ENCODE assay signal across 1 cellular context in the genomic region with DNA sequence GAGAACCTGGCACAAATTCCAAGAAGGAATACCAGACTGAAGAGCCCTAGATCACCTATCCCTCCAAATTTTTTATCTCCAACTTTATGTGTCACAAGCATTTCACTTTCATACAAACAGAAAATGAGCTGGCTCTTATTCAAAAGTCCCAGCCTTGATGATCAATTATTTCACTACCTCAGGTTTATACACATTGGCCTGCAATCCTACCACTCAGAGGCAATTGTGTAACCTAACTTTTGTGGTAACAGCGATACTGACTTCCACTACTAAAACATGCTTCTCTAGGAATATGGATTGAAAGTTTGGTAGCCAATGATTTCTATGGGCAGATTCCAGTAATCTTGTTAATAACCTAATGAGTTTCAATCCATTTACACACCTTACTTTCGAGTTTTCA.
TF ChIP-seq lines count a peak whose summit lies in the region.

No MANE protein-coding gene starts in this region.

TF ChIP-seq in HepG2, 621 proteins besides CTCF, POLR2A, EP300 and RAD21 (continued from another document):
- TF ChIP-seq, protein P1, sequence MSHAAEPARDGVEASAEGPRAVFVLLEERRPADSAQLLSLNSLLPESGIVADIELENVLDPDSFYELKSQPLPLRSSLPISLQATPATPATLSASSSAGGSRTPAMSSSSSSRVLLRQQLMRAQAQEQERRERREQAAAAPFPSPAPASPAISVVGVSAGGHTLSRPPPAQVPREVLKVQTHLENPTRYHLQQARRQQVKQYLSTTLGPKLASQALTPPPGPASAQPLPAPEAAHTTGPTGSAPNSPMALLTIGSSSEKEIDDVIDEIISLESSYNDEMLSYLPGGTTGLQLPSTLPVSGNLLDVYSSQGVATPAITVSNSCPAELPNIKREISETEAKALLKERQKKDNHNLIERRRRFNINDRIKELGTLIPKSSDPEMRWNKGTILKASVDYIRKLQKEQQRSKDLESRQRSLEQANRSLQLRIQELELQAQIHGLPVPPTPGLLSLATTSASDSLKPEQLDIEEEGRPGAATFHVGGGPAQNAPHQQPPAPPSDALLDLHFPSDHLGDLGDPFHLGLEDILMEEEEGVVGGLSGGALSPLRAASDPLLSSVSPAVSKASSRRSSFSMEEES (CRISPR knock-in tag; IDR thresholded peaks at IDR 0.05): no peak
- TF ChIP-seq ZBTB42 (CRISPR knock-in tag; IDR thresholded peaks at IDR 0.05) (no peak), ZFP36L1 (CRISPR knock-in tag; IDR thresholded peaks at IDR 0.05) (no peak), GTF2F1 (IDR thresholded peaks at IDR 0.05; ENCODE audit: low read length) (no peak), ZNF34 (CRISPR knock-in tag; IDR thresholded peaks at IDR 0.05; ENCODE audit: borderline replicate concordance) (no peak)
